Comparison of ENCODE assay signal across 15 cellular contexts in genomic region chr14:22025884-22026283, GRCh38.
"Had no signal": no experiment of that assay in that cellular context is flagged by ENCODE, and none has a peak within 500 bp of the region (broad histone marks: within the 10 kb centered on the region; RNA-seq: fewer than 3 reads in every experiment).

No MANE protein-coding gene starts in this region.

- H3K9me3 ChIP-seq: heart left ventricle, neutrophil, sigmoid colon, suprapubic skin, thyroid gland, upper lobe of left lung, uterus had no signal

- DNase-seq: effector memory CD4-positive, alpha-beta T cell; heart left ventricle; hippocampal formation; mesendoderm; naive B cell; sigmoid colon; stimulated activated CD4-positive, alpha-beta T cell treated with anti-CD3 and anti-CD28 coated beads, Interleukin-12 subunit alpha, Interleukin-12 subunit beta, amount 100 ng/mL, for 4 hours; stimulated activated naive CD8-positive, alpha-beta T cell treated with anti-CD3 and anti-CD28 coated beads, Interleukin-15, Interleukin-2, amounts not matched to agents 100 U/mL and 50 U/mL, for 24 hours; thyroid gland; upper lobe of left lung; uterus had no signal

- H3K4me3 Mint-ChIP-seq: naive B cell, nephron had no signal

- H3K4me1 ChIP-seq: heart left ventricle, suprapubic skin, thyroid gland, upper lobe of left lung, uterus had no signal

- H3K4me3 ChIP-seq: heart left ventricle, sigmoid colon, skin epidermis, suprapubic skin, thyroid gland, upper lobe of left lung, uterus had no signal

- H3K9me3 Mint-ChIP-seq: naive B cell, nephron had no signal

- H3K27ac ChIP-seq: heart left ventricle, neutrophil, sigmoid colon, skin epidermis, suprapubic skin, thyroid gland, upper lobe of left lung, uterus had no signal

- H3K27ac Mint-ChIP-seq: naive B cell, nephron had no signal

- H3K36me3 Mint-ChIP-seq: naive B cell had no signal

- H3K27me3 ChIP-seq: neutrophil, sigmoid colon, suprapubic skin, thyroid gland, upper lobe of left lung, uterus had no signal

- H3K36me3 ChIP-seq: heart left ventricle, neutrophil, sigmoid colon, suprapubic skin, thyroid gland, upper lobe of left lung, uterus had no signal

- H3K4me1 Mint-ChIP-seq: naive B cell, nephron had no signal

- ATAC-seq: heart left ventricle; stimulated activated naive CD8-positive, alpha-beta T cell treated with anti-CD3 and anti-CD28 coated beads, Interleukin-15, Interleukin-2, amounts not matched to agents 100 U/mL and 50 U/mL, for 24 hours had no signal
